ENCODE assay signal across 8 cellular contexts in the genomic region with DNA sequence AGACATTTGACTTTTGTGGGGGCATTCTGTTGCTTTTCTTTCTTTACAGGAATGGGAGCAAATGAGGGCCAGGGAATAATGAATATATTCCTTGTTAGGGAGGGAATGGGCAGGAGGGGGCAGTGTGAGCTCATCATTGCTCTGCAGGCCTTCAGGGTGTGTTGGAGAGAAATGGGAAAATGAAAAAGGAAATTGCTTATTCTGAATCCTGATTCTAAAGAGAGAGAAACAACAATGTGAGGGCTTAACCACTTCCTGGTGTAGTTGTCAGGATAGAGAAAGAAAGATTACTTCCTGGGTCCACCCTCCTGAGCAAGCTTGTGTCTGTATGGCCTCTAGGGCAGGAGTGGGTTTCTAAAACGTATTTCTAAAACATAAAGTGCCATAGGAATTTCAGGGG. TPM values are rescaled to one million over a fixed set of nuclear protein-coding genes. Genes with fewer than 3 reads are reported as not detected.
DNase-seq lines count a peak whose midpoint lies in the region; ATAC-seq, FAIRE-seq and TF ChIP-seq lines count a peak whose summit lies in the region.

No MANE protein-coding gene starts in this region.

- peak; percentile 98 for FAIRE-seq in GM19239 (lab: Jason Lieb, UNC)

- H3K27ac ChIP-seq in prostate gland: no peak overlapping the region

- H3K36me3 ChIP-seq in prostate gland: peaks cover 0 to 4% of the 10 kb centered on the region in 2 donors

- no peak overlapping the region for H3K4me3 ChIP-seq in prostate gland

- peaks cover 4% of the 10 kb centered on the region for H3K36me3 Mint-ChIP-seq in activated T-helper 1 cell treated with anti-CD3 and anti-CD28 coated beads, Interleukin-12 subunit alpha, Interleukin-12 subunit beta, Interleukin-2, Interleukin-4 antibody, amounts not matched to agents 30 ng/mL and 10 ng/mL and 1 ng/mL, durations not matched to agents 14 hours and 24 hours and 36 hours (ENCODE audit: low read depth)

- peaks cover 5% of the 10 kb centered on the region for H3K9me3 Mint-ChIP-seq in activated T-helper 1 cell treated with anti-CD3 and anti-CD28 coated beads, Interleukin-12 subunit alpha, Interleukin-12 subunit beta, Interleukin-2, Interleukin-4 antibody, amounts not matched to agents 30 ng/mL and 10 ng/mL and 1 ng/mL, durations not matched to agents 14 hours and 24 hours and 36 hours

- H3K27me3 Mint-ChIP-seq in activated T-helper 1 cell treated with anti-CD3 and anti-CD28 coated beads, Interleukin-12 subunit alpha, Interleukin-12 subunit beta, Interleukin-2, Interleukin-4 antibody, amounts not matched to agents 30 ng/mL and 10 ng/mL and 1 ng/mL, durations not matched to agents 14 hours and 24 hours and 36 hours (ENCODE audit: insufficient read depth): no peaks in the 10 kb centered on the region

- intact Hi-C loops in activated T-helper 1 cell treated with anti-CD3 and anti-CD28 coated beads, Interleukin-12 subunit alpha, Interleukin-12 subunit beta, Interleukin-2, Interleukin-4 antibody, amounts not matched to agents 30 ng/mL and 10 ng/mL and 1 ng/mL, durations not matched to agents 14 hours and 24 hours and 36 hours (cut with micrococcal nuclease): loop anchor here (1.0 to 2.0 kb wide), 10 partner anchors 10 to 244 kb away; no protein-coding TSS in a partner anchor
- intact Hi-C loops in prostate gland (cut with DNase I): loop anchor here (5.0 to 10.0 kb wide), 2 partner anchors 179 to 526 kb away; a partner anchor contains a TSS

- H3K4me1 Mint-ChIP-seq in activated T-helper 1 cell treated with anti-CD3 and anti-CD28 coated beads, Interleukin-12 subunit alpha, Interleukin-12 subunit beta, Interleukin-2, Interleukin-4 antibody, amounts not matched to agents 30 ng/mL and 10 ng/mL and 1 ng/mL, durations not matched to agents 14 hours and 24 hours and 36 hours (ENCODE audit: low read depth): peaks cover 59% of the 10 kb centered on the region

- TF ChIP-seq CTCF in prostate gland (IDR thresholded peaks at IDR 0.05): peak in 3 of 4 experiments; percentile 46 to 58 (median 56)

- no peak overlapping the region for H3K4me3 Mint-ChIP-seq in activated T-helper 1 cell treated with anti-CD3 and anti-CD28 coated beads, Interleukin-12 subunit alpha, Interleukin-12 subunit beta, Interleukin-2, Interleukin-4 antibody, amounts not matched to agents 30 ng/mL and 10 ng/mL and 1 ng/mL, durations not matched to agents 14 hours and 24 hours and 36 hours

- DNase-seq in CMK (ENCODE audit: low read depth) (peak; percentile 20), GM19239 (ENCODE audit: insufficient read length, low spot score) (peak; percentile 44), NCI-H460 (ENCODE audit: extremely low read depth, low read depth) (peak; percentile 37), glomerular endothelial cell (ENCODE audit: extremely low read depth, low read depth, low spot score) (peak; percentile 16), prostate gland (ENCODE audit: low spot score) (no peak)
- DNase-seq in activated T-helper 1 cell treated with anti-CD3 and anti-CD28 coated beads, Interleukin-12 subunit alpha, Interleukin-12 subunit beta, Interleukin-2, Interleukin-4 antibody, amounts not matched to agents 30 ng/mL and 10 ng/mL and 1 ng/mL, durations not matched to agents 14 hours and 24 hours and 36 hours (ENCODE audit: low spot score): peak; percentile 15

- peak overlapping the region; percentile 91 for H3K27ac Mint-ChIP-seq in activated T-helper 1 cell treated with anti-CD3 and anti-CD28 coated beads, Interleukin-12 subunit alpha, Interleukin-12 subunit beta, Interleukin-2, Interleukin-4 antibody, amounts not matched to agents 30 ng/mL and 10 ng/mL and 1 ng/mL, durations not matched to agents 14 hours and 24 hours and 36 hours

- peaks cover 2% of the 10 kb centered on the region for H3K4me1 ChIP-seq in prostate gland (replicated peaks)

- ATAC-seq in GM21367 (IDR thresholded peaks at IDR 0.05; ENCODE audit: unreplicated experiment): no peak
- no peak for ATAC-seq in GM21786 (IDR thresholded peaks at IDR 0.05; ENCODE audit: unreplicated experiment)

- WGBS in prostate gland: 72% methylated on average over 1 of the region's 1 CpG

- no peaks in the 10 kb centered on the region for H3K27me3 ChIP-seq in prostate gland (replicated peaks; ENCODE audit: insufficient read depth)

- no peaks in the 10 kb centered on the region for H3K9me3 ChIP-seq in prostate gland

- no peak for TF ChIP-seq POLR2A in prostate gland (IDR thresholded peaks at IDR 0.05)

RNA-seq across cellular contexts. Expression of a gene that starts 28.3 kb away (rescaled TPM):
- 0.02 TPM in 1 of 2 replicates, not detected in the other for total RNA-seq in NCI-H460 (2014; rRNA removed; shearing (Covaris generic))
- polyA plus RNA-seq in NCI-H460 (2014; cell fraction: nucleus; rRNA removed): 0.02 TPM in 1 of 2 replicates, not detected in the other
- total RNA-seq in activated T-helper 1 cell treated with anti-CD3 and anti-CD28 coated beads, Interleukin-12 subunit alpha, Interleukin-12 subunit beta, Interleukin-2, Interleukin-4 antibody, amounts not matched to agents 30 ng/mL and 10 ng/mL and 1 ng/mL, durations not matched to agents 14 hours and 24 hours and 36 hours: not detected in 2 replicates
- total RNA-seq in glomerular endothelial cell: 0.41 and 1.1 TPM in 2 replicates
- total RNA-seq in prostate gland: 10 to 100 TPM in 1 of 2 donors, 1 to 10 TPM in 1; 9.7 to 13.6 TPM
